In the genomic region with DNA sequence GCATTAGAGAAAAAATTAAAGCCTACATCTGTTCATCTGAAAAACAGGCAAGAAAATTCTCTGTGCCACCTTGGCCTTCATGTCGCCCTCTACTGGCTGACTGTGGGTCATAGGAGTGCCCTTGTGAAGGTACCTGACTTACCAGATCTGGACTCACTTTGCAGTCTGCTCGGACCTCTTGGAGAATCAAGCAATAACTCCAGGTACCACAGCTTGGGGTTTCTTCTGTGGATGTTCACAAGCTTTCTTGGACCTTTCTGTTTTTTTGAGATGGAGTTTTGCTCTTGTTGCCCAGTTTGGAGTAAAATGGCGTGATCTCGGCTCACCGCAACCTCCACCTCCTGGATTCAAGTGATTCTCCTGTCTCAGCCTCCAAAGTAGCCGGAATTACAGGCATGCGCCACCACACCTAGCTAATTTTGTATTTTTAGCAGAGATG, we compare ENCODE assay signal across 9 cellular contexts. TPM values are rescaled to one million over a fixed set of nuclear protein-coding genes. Genes with fewer than 3 reads are reported as not detected.
DNase-seq lines count a peak whose midpoint lies in the region; ATAC-seq, FAIRE-seq and TF ChIP-seq lines count a peak whose summit lies in the region.
"Had no signal": no experiment of that assay in that cellular context is flagged by ENCODE, and none has a peak within 500 bp of the region (broad histone marks: within the 10 kb centered on the region; RNA-seq: fewer than 3 reads in every experiment).

No MANE protein-coding gene starts in this region.

- H3K27me3 Mint-ChIP-seq in activated CD8-positive, alpha-beta T cell treated with anti-CD3 and anti-CD28 coated beads, Interleukin-2, amount 10 ng/mL, durations not matched to agents 7 days and 5 days (ENCODE audit: low read depth), result no peaks in the 10 kb centered on the region
- H3K27me3 Mint-ChIP-seq in glutamatergic neuron (ENCODE audit: unreplicated experiment), result peaks cover 3% of the 10 kb centered on the region

- H4K20me1 ChIP-seq in Karpas-422 (ENCODE audit: insufficient read depth, low read depth, low read length), result no peaks in the 10 kb centered on the region

- H3K9me3 ChIP-seq in Karpas-422 (ENCODE audit: low read length) (no peaks in the 10 kb centered on the region), pancreas (no peaks in the 10 kb centered on the region)

- no peak overlapping the region for H3K4ac ChIP-seq in mesendoderm (ENCODE audit: low read depth, low read length)

- H3K9ac ChIP-seq in Karpas-422 (ENCODE audit: low read length) (no peak overlapping the region), mesendoderm (ENCODE audit: low read length) (no peak overlapping the region)

- no peak overlapping the region for H2BK5ac ChIP-seq in mesendoderm (ENCODE audit: low read length)

- H2AK5ac ChIP-seq in mesendoderm (ENCODE audit: low read length), result no peak overlapping the region

- H2BK120ac ChIP-seq in mesendoderm (ENCODE audit: low read depth, low read length), result no peak overlapping the region

- peak; percentile 57 for DNase-seq in COLO668 (lab: John Stamatoyannopoulos, UW; ENCODE audit: unreplicated experiment)
- DNase-seq in Karpas-422, result peak; percentile 82
- peak; percentile 59 for DNase-seq in activated CD8-positive, alpha-beta T cell treated with anti-CD3 and anti-CD28 coated beads, Interleukin-2, amount 10 ng/mL, durations not matched to agents 7 days and 5 days
- DNase-seq in pancreas, result peak in 4 of 6 donors; percentile 18 to 69 (median 46)
- DNase-seq in mesendoderm, result no peak
- no peak for DNase-seq in NCI-H187 treated with DMSO at 0.1 percent for 48 hours (lab: John Stamatoyannopoulos, UW)
- no peak for DNase-seq in glutamatergic neuron

- H3K79me2 ChIP-seq in Karpas-422 (ENCODE audit: low read length) (no peaks in the 10 kb centered on the region), mesendoderm (ENCODE audit: control insufficient read depth, insufficient read depth, low read length) (no peaks in the 10 kb centered on the region)

- WGBS in pancreas, 2 donors, result 65 to 68% methylated on average over 7 of the region's 7 CpGs
- no CpG with 5 or more reads among the region's 7 CpGs for WGBS in mesendoderm (ENCODE audit: extremely low coverage, insufficient coverage, low lambda C conversion rate)

- no peaks in the 10 kb centered on the region for H3K79me1 ChIP-seq in mesendoderm (ENCODE audit: low read length)

- no peak overlapping the region for H4K8ac ChIP-seq in mesendoderm (ENCODE audit: low read depth, low read length)

- ATAC-seq in activated CD8-positive, alpha-beta T cell treated with anti-CD3 and anti-CD28 coated beads, Interleukin-2, amount 10 ng/mL, durations not matched to agents 7 days and 5 days, result no peak
- peak in 3 of 4 donors; percentile 42 to 56 (median 46) for ATAC-seq in pancreas
- no peak for ATAC-seq in HG02798 (IDR thresholded peaks at IDR 0.05; ENCODE audit: poor library complexity, unreplicated experiment)

- H3K23ac ChIP-seq in mesendoderm (ENCODE audit: low read length), result no peak overlapping the region

- H3K4me2 ChIP-seq in Karpas-422 (ENCODE audit: low read depth, low read length, poor library complexity, severe bottlenecking) (no peak overlapping the region), mesendoderm (ENCODE audit: low read length) (no peak overlapping the region)

- H3K4me1 Mint-ChIP-seq in activated CD8-positive, alpha-beta T cell treated with anti-CD3 and anti-CD28 coated beads, Interleukin-2, amount 10 ng/mL, durations not matched to agents 7 days and 5 days (ENCODE audit: low read depth), result no peaks in the 10 kb centered on the region
- no peaks in the 10 kb centered on the region for H3K4me1 Mint-ChIP-seq in glutamatergic neuron (ENCODE audit: low read depth, unreplicated experiment)

- H3K4me1 ChIP-seq in Karpas-422 (ENCODE audit: low read length) (no peaks in the 10 kb centered on the region), pancreas (no peaks in the 10 kb centered on the region), mesendoderm (ENCODE audit: control insufficient read depth, low read depth, low read length) (no peaks in the 10 kb centered on the region)

- no peak overlapping the region for H3K4me3 Mint-ChIP-seq in activated CD8-positive, alpha-beta T cell treated with anti-CD3 and anti-CD28 coated beads, Interleukin-2, amount 10 ng/mL, durations not matched to agents 7 days and 5 days
- H3K4me3 Mint-ChIP-seq in glutamatergic neuron (ENCODE audit: unreplicated experiment), result no peak overlapping the region

- CTCF ChIA-PET in activated CD8-positive, alpha-beta T cell treated with anti-CD3 and anti-CD28 coated beads, Interleukin-2, amount 10 ng/mL, durations not matched to agents 7 days and 5 days (lab: Charles Lee), result no interaction called here

- H2BK15ac ChIP-seq in mesendoderm (replicated peaks; ENCODE audit: low read depth), result no peak overlapping the region

- no peak overlapping the region for H3K27ac Mint-ChIP-seq in activated CD8-positive, alpha-beta T cell treated with anti-CD3 and anti-CD28 coated beads, Interleukin-2, amount 10 ng/mL, durations not matched to agents 7 days and 5 days
- no peak overlapping the region for H3K27ac Mint-ChIP-seq in glutamatergic neuron (ENCODE audit: unreplicated experiment)

- no peak overlapping the region for H4K5ac ChIP-seq in mesendoderm (ENCODE audit: low read length)

- no peak overlapping the region for H3K18ac ChIP-seq in mesendoderm (ENCODE audit: low read length)

- FAIRE-seq in pancreas (lab: Jason Lieb, UNC), result no peak
- FAIRE-seq: TTC549 had no signal

- H2AFZ ChIP-seq in Karpas-422 (ENCODE audit: low read length), result no peak overlapping the region

- no peaks in the 10 kb centered on the region for H3K9me2 ChIP-seq in Karpas-422 (replicated peaks; ENCODE audit: insufficient read depth, low read length)

- H3K36me3 Mint-ChIP-seq in activated CD8-positive, alpha-beta T cell treated with anti-CD3 and anti-CD28 coated beads, Interleukin-2, amount 10 ng/mL, durations not matched to agents 7 days and 5 days (ENCODE audit: low read depth), result no peaks in the 10 kb centered on the region
- H3K36me3 Mint-ChIP-seq in glutamatergic neuron (ENCODE audit: unreplicated experiment), result peaks cover 17% of the 10 kb centered on the region

- intact Hi-C loops in pancreas (cut with DNase I), result no loop called here

- peak in 3 of 4 donors; percentile 18 to 57 (median 32) for TF ChIP-seq CTCF in pancreas (IDR thresholded peaks at IDR 0.05)
- no peak for TF ChIP-seq CTCF in glutamatergic neuron (IDR thresholded peaks at IDR 0.05; ENCODE audit: partially characterized antibody, unreplicated experiment)

- H3K9me3 Mint-ChIP-seq in activated CD8-positive, alpha-beta T cell treated with anti-CD3 and anti-CD28 coated beads, Interleukin-2, amount 10 ng/mL, durations not matched to agents 7 days and 5 days (ENCODE audit: insufficient read depth), result no peaks in the 10 kb centered on the region
- peaks cover 31% of the 10 kb centered on the region for H3K9me3 Mint-ChIP-seq in glutamatergic neuron (ENCODE audit: unreplicated experiment)

- H3K4me3 ChIP-seq in Karpas-422 (ENCODE audit: low read length) (no peak overlapping the region), pancreas (no peak overlapping the region), mesendoderm (ENCODE audit: low read length) (no peak overlapping the region)

- H3K27me3 ChIP-seq in Karpas-422 (ENCODE audit: low read length) (no peaks in the 10 kb centered on the region), pancreas (peaks cover 0 to 3% (median 0%) of the 10 kb centered on the region in 4 donors), mesendoderm (ENCODE audit: insufficient read depth, low read length, poor library complexity) (no peaks in the 10 kb centered on the region)

- H3K36me3 ChIP-seq in Karpas-422 (ENCODE audit: insufficient read depth, low read length) (no peaks in the 10 kb centered on the region), pancreas (no peaks in the 10 kb centered on the region), mesendoderm (ENCODE audit: control insufficient read depth, insufficient read depth, low read length) (no peaks in the 10 kb centered on the region)

- H3K56ac ChIP-seq in mesendoderm (ENCODE audit: low read length), result no peak overlapping the region

- POLR2A ChIA-PET in activated CD8-positive, alpha-beta T cell treated with anti-CD3 and anti-CD28 coated beads, Interleukin-2, amount 10 ng/mL, durations not matched to agents 7 days and 5 days (lab: Charles Lee), result no interaction called here

- no peak overlapping the region for H3K27ac ChIP-seq in Karpas-422 (ENCODE audit: low read length)
- no peak overlapping the region for H3K27ac ChIP-seq in pancreas
- no peak overlapping the region for H3K27ac ChIP-seq in mesendoderm (ENCODE audit: low read depth, low read length)

RNA-seq across cellular contexts. Expression of a gene that starts 2.4 kb away (rescaled TPM):
- not detected in 2 replicates for total RNA-seq in Karpas-422 (2014; rRNA removed; shearing (Covaris generic); ENCODE audit: low replicate concordance)
- not detected for total RNA-seq in activated CD8-positive, alpha-beta T cell treated with anti-CD3 and anti-CD28 coated beads, Interleukin-2, amount 10 ng/mL, durations not matched to agents 7 days and 5 days
- total RNA-seq in pancreas (not detected), glutamatergic neuron (ENCODE audit: unreplicated experiment) (not detected)
- polyA plus RNA-seq in pancreas, result not detected
- not detected for polyA plus RNA-seq in mesendoderm (2013, experiment 1 of 2)
- polyA plus RNA-seq in mesendoderm (2013, experiment 2 of 2), result not detected

RNA-seq across cellular contexts. Expression of a gene that starts 25.6 kb away (rescaled TPM):
- not detected in 2 replicates for total RNA-seq in Karpas-422 (2014; rRNA removed; shearing (Covaris generic); ENCODE audit: low replicate concordance)
- total RNA-seq in activated CD8-positive, alpha-beta T cell treated with anti-CD3 and anti-CD28 coated beads, Interleukin-2, amount 10 ng/mL, durations not matched to agents 7 days and 5 days, result not detected
- total RNA-seq in pancreas, result not detected
- polyA plus RNA-seq in pancreas, result not detected
- not detected for polyA plus RNA-seq in mesendoderm (2013, experiment 1 of 2)
- polyA plus RNA-seq in mesendoderm (2013, experiment 2 of 2), result not detected
- not detected for total RNA-seq in glutamatergic neuron (ENCODE audit: unreplicated experiment)

RNA-seq across cellular contexts. Expression of a gene that starts 27.2 kb away (rescaled TPM):
- not detected in 2 replicates for total RNA-seq in Karpas-422 (2014; rRNA removed; shearing (Covaris generic); ENCODE audit: low replicate concordance)
- not detected for total RNA-seq in activated CD8-positive, alpha-beta T cell treated with anti-CD3 and anti-CD28 coated beads, Interleukin-2, amount 10 ng/mL, durations not matched to agents 7 days and 5 days
- total RNA-seq in pancreas (not detected), glutamatergic neuron (ENCODE audit: unreplicated experiment) (0.44 TPM)
- polyA plus RNA-seq in pancreas, result not detected
- polyA plus RNA-seq in mesendoderm (2013, experiment 1 of 2), result not detected
- polyA plus RNA-seq in mesendoderm (2013, experiment 2 of 2), result not detected

RNA-seq across cellular contexts. Expression of a gene that starts 56.6 kb away (rescaled TPM):
- total RNA-seq in Karpas-422 (2014; rRNA removed; shearing (Covaris generic); ENCODE audit: low replicate concordance), result not detected in 2 replicates
- not detected for total RNA-seq in activated CD8-positive, alpha-beta T cell treated with anti-CD3 and anti-CD28 coated beads, Interleukin-2, amount 10 ng/mL, durations not matched to agents 7 days and 5 days
- total RNA-seq in pancreas (not detected), glutamatergic neuron (ENCODE audit: unreplicated experiment) (not detected)
- polyA plus RNA-seq in pancreas, result not detected
- polyA plus RNA-seq in mesendoderm (2013, experiment 1 of 2), result not detected
- not detected for polyA plus RNA-seq in mesendoderm (2013, experiment 2 of 2)

RNA-seq across cellular contexts. Expression of a gene that starts 56.7 kb away (rescaled TPM):
- total RNA-seq in Karpas-422 (2014; rRNA removed; shearing (Covaris generic); ENCODE audit: low replicate concordance), result not detected in 2 replicates
- total RNA-seq in activated CD8-positive, alpha-beta T cell treated with anti-CD3 and anti-CD28 coated beads, Interleukin-2, amount 10 ng/mL, durations not matched to agents 7 days and 5 days, result not detected
- total RNA-seq in pancreas (not detected), glutamatergic neuron (ENCODE audit: unreplicated experiment) (not detected)
- polyA plus RNA-seq in pancreas, result not detected
- polyA plus RNA-seq in mesendoderm (2013, experiment 1 of 2), result not detected
- not detected for polyA plus RNA-seq in mesendoderm (2013, experiment 2 of 2)

Comparison
In these comparisons a context has a peak if more than half of its experiments do, and no peak if none do; other contexts are left out.
1. DNase-seq: peak in COLO668 (single experiment), Karpas-422 (single experiment), activated CD8-positive, alpha-beta T cell treated with anti-CD3 and anti-CD28 coated beads, Interleukin-2, amount 10 ng/mL, durations not matched to agents 7 days and 5 days (single experiment) and pancreas (4 of 6); none in mesendoderm (single experiment), NCI-H187 treated with DMSO at 0.1 percent for 48 hours (single experiment) and glutamatergic neuron (single experiment).
2. ATAC-seq: peak in pancreas (3 of 4); none in activated CD8-positive, alpha-beta T cell treated with anti-CD3 and anti-CD28 coated beads, Interleukin-2, amount 10 ng/mL, durations not matched to agents 7 days and 5 days (single experiment) and HG02798 (single experiment).